In the genomic region with DNA sequence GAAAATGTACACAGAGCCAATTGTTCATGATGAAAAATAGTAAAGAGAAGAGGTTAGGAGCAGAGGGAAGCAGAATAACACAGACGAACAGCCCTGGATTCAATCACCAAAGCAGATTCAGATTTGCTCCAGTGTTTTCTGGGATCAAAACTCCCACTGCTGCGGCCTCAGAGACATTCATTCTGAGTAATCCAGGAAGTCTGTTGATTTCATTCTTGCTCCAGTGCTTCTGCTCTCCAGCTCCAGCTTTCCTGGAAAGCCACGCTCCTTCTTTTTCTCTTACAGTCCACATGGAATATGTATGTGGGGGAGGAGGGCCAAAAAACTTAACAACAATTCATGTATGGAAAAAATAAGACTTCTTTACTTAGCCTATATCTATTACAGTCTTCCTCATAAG, we compare ENCODE assay signal across 25 cellular contexts. TPM values are rescaled to one million over a fixed set of nuclear protein-coding genes. Genes with fewer than 3 reads are reported as not detected.
DNase-seq lines count a peak whose midpoint lies in the region; TF ChIP-seq lines count a peak whose summit lies in the region.
"Had no signal": no experiment of that assay in that cellular context is flagged by ENCODE, and none has a peak within 500 bp of the region (broad histone marks: within the 10 kb centered on the region; RNA-seq: fewer than 3 reads in every experiment).

No MANE protein-coding gene starts in this region.

- H3K27me3 ChIP-seq in adipocyte (replicated peaks; ENCODE audit: control insufficient read depth, insufficient read depth, low read length) (no peaks in the 10 kb centered on the region), tibial artery (no peaks in the 10 kb centered on the region)
- H3K27me3 ChIP-seq: transverse colon had no signal

- H3K9me3 ChIP-seq in adipocyte (ENCODE audit: control insufficient read depth, low read length), result peaks cover 7% of the 10 kb centered on the region
- H3K9me3 ChIP-seq in tibial artery, result no peaks in the 10 kb centered on the region
- H3K9me3 ChIP-seq: mucosa of descending colon, SK-N-SH, transverse colon had no signal

- H3K4me1 ChIP-seq in adipocyte (ENCODE audit: control insufficient read depth, insufficient read depth, low read length) (peaks cover 21% of the 10 kb centered on the region), tibial artery (peaks cover 0 to 7% (median 0%) of the 10 kb centered on the region in 4 donors)
- H3K4me1 ChIP-seq: left ventricle myocardium inferior, transverse colon had no signal

- no peak overlapping the region for H3K4me3 ChIP-seq in adipocyte (ENCODE audit: low read length)
- H3K4me3 ChIP-seq in tibial artery, result no peak overlapping the region
- H3K4me3 ChIP-seq: left ventricle myocardium inferior, mucosa of descending colon, transverse colon had no signal

- no peak overlapping the region for H3K9ac ChIP-seq in adipocyte (ENCODE audit: low read length)
- H3K9ac ChIP-seq: SK-N-SH had no signal

- intact Hi-C loops in tibial artery (cut with DNase I; ENCODE audit: low total_unique reads), result no loop called here

- TF ChIP-seq CTCF in tibial artery (IDR thresholded peaks at IDR 0.05), result no peak

- peak; percentile 54 for DNase-seq in GM03348 (ENCODE audit: low spot score)
- peak; percentile 47 for DNase-seq in adipocyte (ENCODE audit: low read depth)
- peak; percentile 38 for DNase-seq in glomerular visceral epithelial cell (ENCODE audit: extremely low spot score)
- DNase-seq in renal cortical epithelial cell (ENCODE audit: low read depth), result peak; percentile 59
- DNase-seq in tibial artery, result no peak
- DNase-seq in COLO668 (lab: John Stamatoyannopoulos, UW; ENCODE audit: unreplicated experiment), result no peak
- no peak for DNase-seq in SHP77 (lab: John Stamatoyannopoulos, UW)
- no peak for DNase-seq in LoVo (ENCODE audit: low spot score)
- DNase-seq: activated CD4-positive, alpha-beta memory T cell treated with anti-CD3 and anti-CD28 coated beads for 36 hours; activated gamma-delta T cell treated with Interleukin-2 at 50 U/mL for 16 hours; activated T-cell treated with anti-CD3 and anti-CD28 coated beads for 4 hours; AML-193; amniotic stem cell; DND-41; Karpas-422; left ventricle myocardium inferior; mucosa of descending colon; NCI-H1092; NCI-H2081 treated with DMSO at 0.1 percent for 48 hours; NCI-H510A; SK-N-SH; small intestine; stimulated activated CD4-positive, alpha-beta T cell treated with anti-CD3 and anti-CD28 coated beads, Interleukin-2, amount 100 ng/mL, for 48 hours; stimulated activated naive CD8-positive, alpha-beta T cell treated with anti-CD3 and anti-CD28 coated beads, Interleukin-15, Interleukin-2, amounts not matched to agents 100 U/mL and 50 U/mL, for 24 hours; transverse colon had no signal

- no peak overlapping the region for H3K27ac ChIP-seq in tibial artery
- H3K27ac ChIP-seq: left ventricle myocardium inferior, transverse colon had no signal

- H3K36me3 ChIP-seq in adipocyte (ENCODE audit: control insufficient read depth, insufficient read depth, low read length, severe bottlenecking), result no peaks in the 10 kb centered on the region
- H3K36me3 ChIP-seq in tibial artery, result no peaks in the 10 kb centered on the region
- H3K36me3 ChIP-seq: left ventricle myocardium inferior, transverse colon had no signal

RNA-seq across cellular contexts. Expression of a gene that starts 26.5 kb away (rescaled TPM):
- 0.87 and 2.8 TPM in 2 replicates for total RNA-seq in renal cortical epithelial cell

Comparison
In these comparisons a context has a peak if more than half of its experiments do, and no peak if none do; other contexts are left out.
1. DNase-seq: peak in GM03348 (single experiment), adipocyte (single experiment), glomerular visceral epithelial cell (single experiment) and renal cortical epithelial cell (single experiment); none in tibial artery (0 of 2), COLO668 (single experiment), SHP77 (0 of 2) and LoVo (single experiment).